ENCODE assay signal across 10 cellular contexts in the genomic region with DNA sequence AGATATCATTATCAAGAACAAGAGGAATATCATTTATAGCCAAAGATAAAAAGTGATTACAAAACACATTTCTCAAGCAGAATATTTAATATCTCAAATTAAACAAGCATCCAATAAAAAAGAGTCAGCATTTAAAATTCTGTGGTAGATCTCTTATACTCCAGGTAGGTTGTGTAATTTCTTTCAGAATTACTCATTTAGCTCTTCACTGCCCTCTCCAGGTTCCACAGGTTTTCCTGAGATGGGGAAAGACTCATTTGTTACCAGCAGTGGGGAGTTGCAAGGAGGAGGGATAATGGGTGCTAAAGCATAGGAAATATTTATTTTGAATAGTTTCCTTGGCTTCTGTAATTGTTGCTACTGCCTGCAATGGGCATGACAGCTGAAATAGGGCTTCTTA.
DNase-seq lines count a peak whose midpoint lies in the region; TF ChIP-seq lines count a peak whose summit lies in the region.
"Had no signal": no experiment of that assay in that cellular context is flagged by ENCODE, and none has a peak within 500 bp of the region (broad histone marks: within the 10 kb centered on the region; RNA-seq: fewer than 3 reads in every experiment).

No MANE protein-coding gene starts in this region.

- H3K27me3 ChIP-seq in trophoblast cell (ENCODE audit: insufficient read depth, low read length) (no peaks in the 10 kb centered on the region), colonic mucosa (no peaks in the 10 kb centered on the region)
- H3K27me3 ChIP-seq: testis had no signal

- H2AK5ac ChIP-seq in trophoblast cell (ENCODE audit: low read length): no peak overlapping the region

- H3K9me3 ChIP-seq in trophoblast cell (ENCODE audit: insufficient read depth, low read depth, low read length) (no peaks in the 10 kb centered on the region), colonic mucosa (no peaks in the 10 kb centered on the region)
- H3K9me3 ChIP-seq: testis had no signal

- H4K8ac ChIP-seq in trophoblast cell (ENCODE audit: low read depth, low read length): no peak overlapping the region

- H3K18ac ChIP-seq in trophoblast cell (ENCODE audit: low read length): no peak overlapping the region

- H3K14ac ChIP-seq in trophoblast cell (ENCODE audit: low read length): no peak overlapping the region

- TF ChIP-seq CTCF in epithelial cell of proximal tubule (conservative IDR thresholded peaks at IDR 0.05; ENCODE audit: low read depth, low read length): peak; percentile 85
- no peak for TF ChIP-seq CTCF in colonic mucosa (IDR thresholded peaks at IDR 0.05)

- no peak overlapping the region for H2BK12ac ChIP-seq in trophoblast cell (ENCODE audit: low read length)

- H3K4me3 ChIP-seq in epithelial cell of proximal tubule (ENCODE audit: low read depth, low read length) (no peak overlapping the region), trophoblast cell (ENCODE audit: low read depth, low read length) (no peak overlapping the region), colonic mucosa (no peak overlapping the region)
- H3K4me3 ChIP-seq: testis had no signal

- no peaks in the 10 kb centered on the region for H3K79me2 ChIP-seq in trophoblast cell (ENCODE audit: control insufficient read depth, insufficient read depth, low read length, poor library complexity)

- H4K91ac ChIP-seq in trophoblast cell (ENCODE audit: low read depth, low read length): no peak overlapping the region

- no peak overlapping the region for H4K12ac ChIP-seq in trophoblast cell (ENCODE audit: low read depth, low read length)

- H3K4ac ChIP-seq in trophoblast cell (ENCODE audit: low read depth, low read length): no peak overlapping the region

- H3K36me3 ChIP-seq in trophoblast cell (ENCODE audit: control insufficient read depth in 1 of 2, insufficient read depth in 2 of 2, low read length in 2 of 2) (no peaks in the 10 kb centered on the region), colonic mucosa (no peaks in the 10 kb centered on the region)

- no peak overlapping the region for H3K27ac ChIP-seq in trophoblast cell (ENCODE audit: low read depth, low read length)
- H3K27ac ChIP-seq in colonic mucosa: no peak overlapping the region
- H3K27ac ChIP-seq: testis had no signal

- H3K23ac ChIP-seq in trophoblast cell (ENCODE audit: low read length): no peak overlapping the region

- no peaks in the 10 kb centered on the region for H3K79me1 ChIP-seq in trophoblast cell (ENCODE audit: low read length)

- DNase-seq in NCI-H2171 treated with DMSO at 0.1 percent for 48 hours (lab: John Stamatoyannopoulos, UW) (peak; percentile 41), NCI-H2171 (lab: John Stamatoyannopoulos, UW) (no peak), NCI-H460 (ENCODE audit: extremely low read depth, low read depth) (peak; percentile 3), epithelial cell of proximal tubule (ENCODE audit: low read depth) (no peak), trophoblast cell (peak; percentile 7 to 73), globus pallidus (ENCODE audit: low spot score) (no peak), colonic mucosa (no peak), HUDEP-2 (lab: John Stamatoyannopoulos, UW; ENCODE audit: unreplicated experiment in 76 of 76) (no peak)
- DNase-seq: activated CD4-positive, alpha-beta T cell treated with anti-CD3 and anti-CD28 coated beads, Interleukin-2, amount 50 U/mL, for 48 hours; testis had no signal

- no peak overlapping the region for H3K9ac ChIP-seq in trophoblast cell (ENCODE audit: low read length)
- H3K9ac ChIP-seq in colonic mucosa (ENCODE audit: low read depth in 2 of 2, low read length in 2 of 2): no peak overlapping the region

- no peak overlapping the region for H3K4me2 ChIP-seq in trophoblast cell (ENCODE audit: low read length)

- intact Hi-C loops in colonic mucosa (cut with DNase I): loop anchor here (5.0 kb wide), 1 partner anchor 85 kb away; a partner anchor contains a TSS

- H2AFZ ChIP-seq in trophoblast cell (ENCODE audit: insufficient read depth, low read length, poor library complexity): no peak overlapping the region

- no peaks in the 10 kb centered on the region for H3K4me1 ChIP-seq in trophoblast cell (ENCODE audit: control insufficient read depth in 1 of 2, insufficient read depth in 2 of 2, low read length in 2 of 2)
- H3K4me1 ChIP-seq in colonic mucosa: no peaks in the 10 kb centered on the region
- H3K4me1 ChIP-seq: testis had no signal

- H2BK5ac ChIP-seq in trophoblast cell (ENCODE audit: low read depth, low read length, poor library complexity): no peak overlapping the region

- no peak overlapping the region for H2BK120ac ChIP-seq in trophoblast cell (ENCODE audit: insufficient read depth, low read length, poor library complexity)

Comparison
In these comparisons a context has a peak if more than half of its experiments do, and no peak if none do; other contexts are left out.
1. DNase-seq: peak in NCI-H2171 treated with DMSO at 0.1 percent for 48 hours (single experiment), NCI-H460 (single experiment) and trophoblast cell (2 of 2); none in NCI-H2171 (single experiment), epithelial cell of proximal tubule (single experiment), globus pallidus (single experiment), colonic mucosa (single experiment) and HUDEP-2 (0 of 76).